ENCODE assay signal across 1 cellular context in the genomic region with DNA sequence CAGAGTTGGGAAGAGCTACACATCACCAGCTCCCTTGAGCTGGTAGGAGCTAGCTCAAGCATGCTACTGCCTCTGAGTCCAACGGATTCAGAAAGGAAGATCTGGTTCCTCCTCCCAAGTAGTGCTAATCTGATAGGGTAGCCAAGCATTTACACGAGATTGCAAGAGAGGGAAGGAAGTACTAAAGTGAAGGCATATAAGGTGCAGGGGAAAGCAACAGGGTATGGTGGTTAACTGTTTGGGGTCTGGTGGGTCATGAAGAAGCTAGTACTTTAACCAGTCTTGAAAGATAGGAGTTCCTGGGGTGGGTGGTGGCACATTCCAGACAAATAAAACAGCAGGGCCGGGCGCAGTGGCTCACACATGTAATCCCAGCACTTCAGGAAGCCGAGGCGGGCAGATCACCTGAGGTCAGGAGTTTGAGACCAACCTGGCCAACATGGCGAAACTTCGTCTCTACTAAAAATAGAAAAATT.
TF ChIP-seq lines count a peak whose summit lies in the region.

No MANE protein-coding gene starts in this region.

TF ChIP-seq in K562, 482 proteins besides CTCF, POLR2A, EP300 and RAD21 (continued from another document):
- TF ChIP-seq, protein P1, sequence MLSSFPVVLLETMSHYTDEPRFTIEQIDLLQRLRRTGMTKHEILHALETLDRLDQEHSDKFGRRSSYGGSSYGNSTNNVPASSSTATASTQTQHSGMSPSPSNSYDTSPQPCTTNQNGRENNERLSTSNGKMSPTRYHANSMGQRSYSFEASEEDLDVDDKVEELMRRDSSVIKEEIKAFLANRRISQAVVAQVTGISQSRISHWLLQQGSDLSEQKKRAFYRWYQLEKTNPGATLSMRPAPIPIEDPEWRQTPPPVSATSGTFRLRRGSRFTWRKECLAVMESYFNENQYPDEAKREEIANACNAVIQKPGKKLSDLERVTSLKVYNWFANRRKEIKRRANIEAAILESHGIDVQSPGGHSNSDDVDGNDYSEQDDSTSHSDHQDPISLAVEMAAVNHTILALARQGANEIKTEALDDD (IDR thresholded peaks at IDR 0.05): peak; percentile 83
- TF ChIP-seq, protein P2, sequence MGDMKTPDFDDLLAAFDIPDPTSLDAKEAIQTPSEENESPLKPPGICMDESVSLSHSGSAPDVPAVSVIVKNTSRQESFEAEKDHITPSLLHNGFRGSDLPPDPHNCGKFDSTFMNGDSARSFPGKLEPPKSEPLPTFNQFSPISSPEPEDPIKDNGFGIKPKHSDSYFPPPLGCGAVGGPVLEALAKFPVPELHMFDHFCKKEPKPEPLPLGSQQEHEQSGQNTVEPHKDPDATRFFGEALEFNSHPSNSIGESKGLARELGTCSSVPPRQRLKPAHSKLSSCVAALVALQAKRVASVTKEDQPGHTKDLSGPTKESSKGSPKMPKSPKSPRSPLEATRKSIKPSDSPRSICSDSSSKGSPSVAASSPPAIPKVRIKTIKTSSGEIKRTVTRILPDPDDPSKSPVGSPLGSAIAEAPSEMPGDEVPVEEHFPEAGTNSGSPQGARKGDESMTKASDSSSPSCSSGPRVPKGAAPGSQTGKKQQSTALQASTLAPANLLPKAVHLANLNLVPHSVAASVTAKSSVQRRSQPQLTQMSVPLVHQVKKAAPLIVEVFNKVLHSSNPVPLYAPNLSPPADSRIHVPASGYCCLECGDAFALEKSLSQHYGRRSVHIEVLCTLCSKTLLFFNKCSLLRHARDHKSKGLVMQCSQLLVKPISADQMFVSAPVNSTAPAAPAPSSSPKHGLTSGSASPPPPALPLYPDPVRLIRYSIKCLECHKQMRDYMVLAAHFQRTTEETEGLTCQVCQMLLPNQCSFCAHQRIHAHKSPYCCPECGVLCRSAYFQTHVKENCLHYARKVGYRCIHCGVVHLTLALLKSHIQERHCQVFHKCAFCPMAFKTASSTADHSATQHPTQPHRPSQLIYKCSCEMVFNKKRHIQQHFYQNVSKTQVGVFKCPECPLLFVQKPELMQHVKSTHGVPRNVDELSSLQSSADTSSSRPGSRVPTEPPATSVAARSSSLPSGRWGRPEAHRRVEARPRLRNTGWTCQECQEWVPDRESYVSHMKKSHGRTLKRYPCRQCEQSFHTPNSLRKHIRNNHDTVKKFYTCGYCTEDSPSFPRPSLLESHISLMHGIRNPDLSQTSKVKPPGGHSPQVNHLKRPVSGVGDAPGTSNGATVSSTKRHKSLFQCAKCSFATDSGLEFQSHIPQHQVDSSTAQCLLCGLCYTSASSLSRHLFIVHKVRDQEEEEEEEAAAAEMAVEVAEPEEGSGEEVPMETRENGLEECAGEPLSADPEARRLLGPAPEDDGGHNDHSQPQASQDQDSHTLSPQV (IDR thresholded peaks at IDR 0.05): no peak
- peak; percentile 21; the same call in 1 of the 2 replicates for TF ChIP-seq EHMT2 (IDR thresholded peaks at IDR 0.05)
- TF ChIP-seq FOXJ2 (tag; IDR thresholded peaks at IDR 0.05): 0 out of 2 replicates have a peak, but pooled peaks have one; percentile 35
- TF ChIP-seq ZNF644 (tag; IDR thresholded peaks at IDR 0.05; ENCODE audit: low read depth): peak; percentile 26; the same call in 1 of the 2 replicates
- peak; percentile 74; the same call in 1 of the 2 replicates for TF ChIP-seq ZNF175 (CRISPR knock-in tag; IDR thresholded peaks at IDR 0.05; ENCODE audit: low read depth)
- TF ChIP-seq SRF (CRISPR knock-in tag; IDR thresholded peaks at IDR 0.05): peak in 1 of 2 experiments; percentile 57; a peak in 1 of 4 replicates
- no peak for TF ChIP-seq RBFOX2 (IDR thresholded peaks at IDR 0.05; ENCODE audit: low read depth, low read length)
